ENCODE assay signal across 8 cellular contexts in the genomic region with DNA sequence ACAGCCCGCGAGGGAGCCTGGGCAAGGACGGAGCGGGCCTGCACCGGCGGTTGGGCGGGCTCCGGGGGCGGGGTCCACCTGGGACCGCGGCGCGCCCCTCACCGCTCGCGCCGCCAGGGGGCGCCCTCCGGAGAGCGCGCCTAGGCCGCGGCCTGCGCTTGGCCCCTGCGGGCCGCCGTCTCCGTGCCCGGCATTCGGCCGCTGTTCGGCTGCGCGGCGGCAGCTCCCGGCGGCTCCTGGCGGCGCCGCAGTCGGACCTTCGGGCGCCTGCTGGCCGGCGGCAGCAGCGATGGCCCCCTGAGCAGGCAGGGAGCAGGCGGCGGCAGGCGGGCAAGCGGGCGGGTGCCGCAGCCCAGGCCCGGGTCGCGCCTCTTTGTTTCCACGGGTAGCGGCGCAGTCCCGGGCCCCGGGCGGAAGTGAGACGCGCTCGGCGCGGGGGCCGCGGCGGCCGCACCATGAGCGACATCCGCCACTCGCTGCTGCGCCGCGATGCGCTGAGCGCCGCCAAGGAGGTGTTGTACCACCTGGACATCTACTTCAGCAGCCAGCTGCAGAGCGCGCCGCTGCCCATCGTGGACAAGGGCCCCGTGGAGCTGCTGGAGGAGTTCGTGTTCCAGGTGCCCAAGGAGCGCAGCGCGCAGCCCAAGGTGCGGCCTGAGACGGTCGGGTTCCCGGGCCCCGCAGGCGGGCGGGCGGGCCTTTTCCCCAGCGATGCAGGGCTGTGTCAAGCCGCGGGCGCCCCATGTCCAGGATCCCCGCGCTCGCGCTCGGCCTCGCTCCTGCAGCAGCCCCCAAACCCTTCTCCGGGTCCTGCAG. TPM values are rescaled to one million over a fixed set of nuclear protein-coding genes. Genes with fewer than 3 reads are reported as not detected.
DNase-seq lines count a peak whose midpoint lies in the region; ATAC-seq and TF ChIP-seq lines count a peak whose summit lies in the region.

A gene (plus strand): TSS at position 193 of the 816 bp plus-strand sequence. CDS start 263 bp downstream, at position 456.

- peak; percentile 85 for TF ChIP-seq CTCF in GM20000 (IDR thresholded peaks at IDR 0.05; ENCODE audit: extremely low read depth, missing control alignments)

- DNase-seq in DMS114 treated with DMSO at 0.1 percent for 48 hours (lab: John Stamatoyannopoulos, UW; ENCODE audit: unreplicated experiment) (peak; percentile 59), GM20000 (ENCODE audit: low spot score) (peak; percentile 96), HS-5 (ENCODE audit: low read depth) (peak; percentile 53), OCI-M1 (lab: John Stamatoyannopoulos, UW) (peak; percentile 82), myocyte (ENCODE audit: low read depth) (peak; percentile 88)
- peak; percentile 90 for DNase-seq in activated T-cell treated with anti-CD3 and anti-CD28 coated beads, Interleukin-2, amount 50 U/mL, for 1 hour
- peak; percentile 55 to 73 for DNase-seq in stimulated activated CD8-positive, alpha-beta memory T cell treated with anti-CD3 and anti-CD28 coated beads, Interleukin-7, amount 100 ng/mL, for 48 hours (ENCODE audit: extremely low read depth in 1 of 2, low read depth in 1 of 2)

- ATAC-seq in esophagus mucosa, result peak; percentile 98

RNA-seq across cellular contexts. Expression of the gene that starts here (rescaled TPM):
- total RNA-seq in esophagus mucosa (13.7 TPM), myocyte (26.2 and 33.3 TPM in 2 replicates)
- polyA plus RNA-seq in myocyte (2012), result 25.8 TPM

Comparison
In these comparisons a context has a peak if more than half of its experiments do, and no peak if none do; other contexts are left out.
1. Peak in every context shown above with its lines: DNase-seq and ATAC-seq.